20 cellular contexts compared by ENCODE assay signal in the genomic region with DNA sequence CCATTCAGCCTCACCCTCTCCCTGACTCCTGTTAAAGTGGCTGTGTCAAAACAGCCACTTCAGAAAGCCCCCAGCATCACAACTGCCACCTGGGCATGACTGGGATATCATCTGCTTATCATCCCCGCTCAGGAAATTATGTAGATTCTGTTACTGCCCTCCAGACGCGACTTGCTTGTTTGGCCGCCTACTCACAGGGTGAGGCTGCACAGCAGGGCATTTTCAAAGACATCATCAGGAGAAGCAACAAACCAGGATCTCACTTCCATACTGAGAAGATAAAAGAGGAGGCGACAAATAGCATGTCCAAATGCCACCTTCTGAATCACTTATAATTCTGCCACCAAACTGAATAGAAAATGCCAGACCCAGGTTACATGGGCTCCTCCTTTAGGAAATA.
A peak's percentile ranks its signal among the peaks of the same experiment; 100 is the strongest.
DNase-seq lines count a peak whose midpoint lies in the region; ATAC-seq and TF ChIP-seq lines count a peak whose summit lies in the region.
"Had no signal": no experiment of that assay in that cellular context is flagged by ENCODE, and none has a peak within 500 bp of the region (broad histone marks: within the 10 kb centered on the region; RNA-seq: fewer than 3 reads in every experiment).

No MANE protein-coding gene starts in this region.

- no peaks in the 10 kb centered on the region for H3K36me3 Mint-ChIP-seq in Caco-2 (ENCODE audit: insufficient read depth, unreplicated experiment)
- H3K36me3 Mint-ChIP-seq: CD4-positive, alpha-beta memory T cell had no signal

- H2BK120ac ChIP-seq in mesendoderm (ENCODE audit: low read depth, low read length), result no peak overlapping the region

- H3K36me3 ChIP-seq in SK-N-SH (replicated peaks in 1 of 2; ENCODE audit: control insufficient read depth in 1 of 2, insufficient read depth in 2 of 2, low read length in 1 of 2), result no peaks in the 10 kb centered on the region
- no peaks in the 10 kb centered on the region for H3K36me3 ChIP-seq in mesendoderm (ENCODE audit: control insufficient read depth, insufficient read depth, low read length)
- H3K36me3 ChIP-seq in Caco-2 (ENCODE audit: control insufficient read depth, insufficient read depth, low read length), result no peaks in the 10 kb centered on the region
- H3K36me3 ChIP-seq: BLaER1 treated with 17β-estradiol and CSF1 and Interleukin-3, amounts not matched to agents 10 nM and 100 nM had no signal

- peaks cover 44% of the 10 kb centered on the region for H3K27me3 Mint-ChIP-seq in Caco-2 (ENCODE audit: insufficient read depth, unreplicated experiment)

- H3K4me2 ChIP-seq in SK-N-SH, result no peak overlapping the region
- no peak overlapping the region for H3K4me2 ChIP-seq in mesendoderm (ENCODE audit: low read length)
- H3K4me2 ChIP-seq: BLaER1 treated with 17β-estradiol and CSF1 and Interleukin-3, amounts not matched to agents 10 nM and 100 nM; PC-9 had no signal

- no peak overlapping the region for H3K4ac ChIP-seq in mesendoderm (ENCODE audit: low read depth, low read length)

- H3K18ac ChIP-seq in mesendoderm (ENCODE audit: low read length), result no peak overlapping the region

- no peak overlapping the region for H4K8ac ChIP-seq in mesendoderm (ENCODE audit: low read depth, low read length)

- 49% methylated on average over 5 of the region's 5 CpGs for WGBS in SK-N-SH (ENCODE audit: low lambda C conversion rate)
- WGBS in mesendoderm (ENCODE audit: extremely low coverage, insufficient coverage, low lambda C conversion rate), result no CpG with 5 or more reads among the region's 5 CpGs

- no peak for TF ChIP-seq RAD21 in SK-N-SH (IDR thresholded peaks at IDR 0.05; ENCODE audit: low read length)

- DNase-seq in DMS 273 (lab: John Stamatoyannopoulos, UW; ENCODE audit: unreplicated experiment), result peak; percentile 52
- no peak for DNase-seq in DMS 273 treated with DMSO at 0.1 percent for 48 hours (lab: John Stamatoyannopoulos, UW)
- DNase-seq in SK-N-SH, result peak; percentile 36
- DNase-seq in NCI-H69 (lab: John Stamatoyannopoulos, UW), result peak; percentile 88
- peak; percentile 79 for DNase-seq in mesendoderm
- no peak for DNase-seq in NCI-H82 treated with DMSO at 0.1 percent for 48 hours (lab: John Stamatoyannopoulos, UW; ENCODE audit: unreplicated experiment)
- DNase-seq in Caco-2, result no peak
- DNase-seq: Calu3; CD4-positive, alpha-beta memory T cell; EL; GF-D8; MV-4-11; NCI-H187; NCI-H446 treated with DMSO at 0.1 percent for 48 hours; PC-9; SHP77 had no signal

- H3K79me1 ChIP-seq in mesendoderm (ENCODE audit: low read length), result no peaks in the 10 kb centered on the region

- no TSS peak for BruUV-seq in Caco-2 (replicated peaks; lab: Mats Ljungman, UMichigan)

- TF ChIP-seq EP300 in SK-N-SH (IDR thresholded peaks at IDR 0.05; ENCODE audit: borderline replicate concordance in 1 of 2, low read depth in 1 of 2, low read length in 1 of 2), result peak in 1 of 2 experiments; percentile 28; a peak in 1 of 4 replicates

- H4K20me1 ChIP-seq in SK-N-SH (ENCODE audit: insufficient read depth), result no peaks in the 10 kb centered on the region
- H4K20me1 ChIP-seq: BLaER1 treated with 17β-estradiol and CSF1 and Interleukin-3, amounts not matched to agents 10 nM and 100 nM had no signal

- H3K9me2 ChIP-seq in SK-N-SH, result no peaks in the 10 kb centered on the region

- no peak overlapping the region for H3K4me3 ChIP-seq in SK-N-SH (ENCODE audit: low read depth in 2 of 2, low read length in 1 of 2)
- H3K4me3 ChIP-seq in mesendoderm (ENCODE audit: low read length), result no peak overlapping the region
- no peak overlapping the region for H3K4me3 ChIP-seq in Caco-2 (ENCODE audit: low read depth, low read length)
- H3K4me3 ChIP-seq: BLaER1 treated with 17β-estradiol and CSF1 and Interleukin-3, amounts not matched to agents 10 nM and 100 nM; PC-9 had no signal

- TF ChIP-seq CTCF in SK-N-SH (IDR thresholded peaks at IDR 0.05) (no peak), Caco-2 (IDR thresholded peaks at IDR 0.05; ENCODE audit: insufficient read depth in 1 of 2, low read depth in 1 of 2, low read length in 1 of 2, severe bottlenecking in 1 of 2, unreplicated experiment in 1 of 2) (no peak)

- no peak overlapping the region for H2AFZ ChIP-seq in SK-N-SH (ENCODE audit: low read depth)
- H2AFZ ChIP-seq: PC-9 had no signal

- H3K4me3 Mint-ChIP-seq in Caco-2 (ENCODE audit: unreplicated experiment), result no peak overlapping the region
- H3K4me3 Mint-ChIP-seq: CD4-positive, alpha-beta memory T cell; IgD-negative memory B cell had no signal

- no peak overlapping the region for H3K56ac ChIP-seq in mesendoderm (ENCODE audit: low read length)

- H3K4me1 Mint-ChIP-seq in Caco-2 (ENCODE audit: low read depth, unreplicated experiment), result no peaks in the 10 kb centered on the region
- H3K4me1 Mint-ChIP-seq: CD4-positive, alpha-beta memory T cell had no signal

- no peak overlapping the region for H2BK5ac ChIP-seq in mesendoderm (ENCODE audit: low read length)

- no peak overlapping the region for H3K23ac ChIP-seq in mesendoderm (ENCODE audit: low read length)

- no peak for ATAC-seq in SK-N-SH treated with all-trans-retinoic acid at 6 μM for 48 hours

- no peaks in the 10 kb centered on the region for H3K27me3 ChIP-seq in SK-N-SH (ENCODE audit: insufficient read depth)
- no peaks in the 10 kb centered on the region for H3K27me3 ChIP-seq in mesendoderm (ENCODE audit: insufficient read depth, low read length, poor library complexity)
- no peaks in the 10 kb centered on the region; the same call in 1 of the 2 replicates for H3K27me3 ChIP-seq in Caco-2 (replicated peaks; ENCODE audit: control insufficient read depth, insufficient read depth, low read length)
- H3K27me3 ChIP-seq: BLaER1 treated with 17β-estradiol and CSF1 and Interleukin-3, amounts not matched to agents 10 nM and 100 nM had no signal

- POLR2A ChIA-PET in SK-N-SH (lab: Yijun Ruan, JAX), result no interaction called here
- POLR2A ChIA-PET in Caco-2 (lab: Charles Lee), result no interaction called here

- H3K79me2 ChIP-seq in SK-N-SH (ENCODE audit: insufficient read depth) (no peaks in the 10 kb centered on the region), mesendoderm (ENCODE audit: control insufficient read depth, insufficient read depth, low read length) (no peaks in the 10 kb centered on the region)

- H3K9me3 ChIP-seq in SK-N-SH, result no peaks in the 10 kb centered on the region
- no peaks in the 10 kb centered on the region for H3K9me3 ChIP-seq in Caco-2
- H3K9me3 ChIP-seq: BLaER1 treated with 17β-estradiol and CSF1 and Interleukin-3, amounts not matched to agents 10 nM and 100 nM had no signal

- H3K4me1 ChIP-seq in SK-N-SH (ENCODE audit: control insufficient read depth in 1 of 2, insufficient read depth in 2 of 2, low read depth in 1 of 2, low read length in 1 of 2) (peaks cover 0 to 12% of the 10 kb centered on the region in 2 experiments; a peak in 1 of 4 replicates), mesendoderm (ENCODE audit: control insufficient read depth, low read depth, low read length) (peaks cover 14% of the 10 kb centered on the region), Caco-2 (no peaks in the 10 kb centered on the region)
- H3K4me1 ChIP-seq: BLaER1 treated with 17β-estradiol and CSF1 and Interleukin-3, amounts not matched to agents 10 nM and 100 nM had no signal

- no peak overlapping the region; a peak in 1 of 4 replicates for H3K27ac ChIP-seq in SK-N-SH (ENCODE audit: low read depth in 2 of 2, low read length in 1 of 2)
- H3K27ac ChIP-seq in mesendoderm (ENCODE audit: low read depth, low read length), result no peak overlapping the region
- H3K27ac ChIP-seq: 22Rv1; BLaER1 treated with 17β-estradiol and CSF1 and Interleukin-3, amounts not matched to agents 10 nM and 100 nM; PC-9 had no signal

- H2AK5ac ChIP-seq in mesendoderm (ENCODE audit: low read length), result no peak overlapping the region

- CTCF ChIA-PET in SK-N-SH (lab: Yijun Ruan, JAX) (no interaction called here), Caco-2 (lab: Charles Lee) (no interaction called here)

- H3F3A ChIP-seq in SK-N-SH (replicated peaks; ENCODE audit: insufficient read depth), result no peaks in the 10 kb centered on the region

- intact Hi-C loops in Caco-2 (cut with micrococcal nuclease; ENCODE audit: unreplicated experiment), result no loop called here

- no peaks in the 10 kb centered on the region for H3K9me3 Mint-ChIP-seq in Caco-2 (ENCODE audit: unreplicated experiment)
- H3K9me3 Mint-ChIP-seq: IgD-negative memory B cell had no signal

- H3K9ac ChIP-seq in SK-N-SH, result no peak overlapping the region
- H3K9ac ChIP-seq in mesendoderm (ENCODE audit: low read length), result no peak overlapping the region
- H3K9ac ChIP-seq: BLaER1 treated with 17β-estradiol and CSF1 and Interleukin-3, amounts not matched to agents 10 nM and 100 nM had no signal

- H4K5ac ChIP-seq in mesendoderm (ENCODE audit: low read length), result no peak overlapping the region

- no peak overlapping the region for H3K27ac Mint-ChIP-seq in Caco-2 (ENCODE audit: unreplicated experiment)
- H3K27ac Mint-ChIP-seq: CD4-positive, alpha-beta memory T cell had no signal

- H2BK15ac ChIP-seq in mesendoderm (replicated peaks; ENCODE audit: low read depth), result no peak overlapping the region

TF ChIP-seq in SK-N-SH, 30 proteins besides CTCF, POLR2A, EP300 and RAD21:
- TF ChIP-seq RCOR1 (IDR thresholded peaks at IDR 0.05; ENCODE audit: low read length) (peak; percentile 43; the same call in 1 of the 2 replicates), GATA2 (CRISPR knock-in tag; IDR thresholded peaks at IDR 0.05) (peak; percentile 71), TEAD4 (IDR thresholded peaks at IDR 0.05; ENCODE audit: borderline replicate concordance, insufficient read depth) (no peak)

TF ChIP-seq in SK-N-SH treated with all-trans-retinoic acid at 6 μM for 48 hours, 23 proteins besides CTCF, POLR2A, EP300 and RAD21:
- TF ChIP-seq ZC3H10 (CRISPR knock-in tag; IDR thresholded peaks at IDR 0.05) (no peak), TCF4 (CRISPR knock-in tag; IDR thresholded peaks at IDR 0.05; ENCODE audit: borderline replicate concordance) (no peak), ZNF8 (CRISPR knock-in tag; IDR thresholded peaks at IDR 0.05) (no peak), TOX (CRISPR knock-in tag; IDR thresholded peaks at IDR 0.05; ENCODE audit: borderline replicate concordance) (no peak)
- TF ChIP-seq, protein P1, sequence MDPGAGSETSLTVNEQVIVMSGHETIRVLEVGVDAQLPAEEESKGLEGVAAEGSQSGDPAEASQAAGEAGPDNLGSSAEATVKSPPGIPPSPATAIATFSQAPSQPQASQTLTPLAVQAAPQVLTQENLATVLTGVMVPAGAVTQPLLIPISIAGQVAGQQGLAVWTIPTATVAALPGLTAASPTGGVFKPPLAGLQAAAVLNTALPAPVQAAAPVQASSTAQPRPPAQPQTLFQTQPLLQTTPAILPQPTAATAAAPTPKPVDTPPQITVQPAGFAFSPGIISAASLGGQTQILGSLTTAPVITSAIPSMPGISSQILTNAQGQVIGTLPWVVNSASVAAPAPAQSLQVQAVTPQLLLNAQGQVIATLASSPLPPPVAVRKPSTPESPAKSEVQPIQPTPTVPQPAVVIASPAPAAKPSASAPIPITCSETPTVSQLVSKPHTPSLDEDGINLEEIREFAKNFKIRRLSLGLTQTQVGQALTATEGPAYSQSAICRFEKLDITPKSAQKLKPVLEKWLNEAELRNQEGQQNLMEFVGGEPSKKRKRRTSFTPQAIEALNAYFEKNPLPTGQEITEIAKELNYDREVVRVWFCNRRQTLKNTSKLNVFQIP (CRISPR knock-in tag; IDR thresholded peaks at IDR 0.05; ENCODE audit: borderline replicate concordance, low read depth), result no peak

Comparison
In these comparisons a context has a peak if more than half of its experiments do, and no peak if none do; other contexts are left out.
1. DNase-seq: peak in DMS 273 (single experiment), SK-N-SH (single experiment), NCI-H69 (single experiment) and mesendoderm (single experiment); none in DMS 273 treated with DMSO at 0.1 percent for 48 hours (single experiment), NCI-H82 treated with DMSO at 0.1 percent for 48 hours (single experiment) and Caco-2 (0 of 2).